Comparison of ENCODE assay signal across 8 cellular contexts in genomic region chr2:20447437-20448245, GRCh38. TPM values are rescaled to one million over a fixed set of nuclear protein-coding genes. Genes with fewer than 3 reads are reported as not detected.
DNase-seq lines count a peak whose midpoint lies in the region; ATAC-seq and TF ChIP-seq lines count a peak whose summit lies in the region.

No MANE protein-coding gene starts in this region.

- peaks cover 3 to 7% of the 10 kb centered on the region in 2 donors for H3K36me3 ChIP-seq in left lung

- TF ChIP-seq CTCF in RWPE1 (conservative IDR thresholded peaks at IDR 0.05; ENCODE audit: low read depth) (no peak), left lung (IDR thresholded peaks at IDR 0.05) (no peak)

- peak overlapping the region; percentile 80 for H3K4me3 Mint-ChIP-seq in stimulated activated memory B cell treated with anti-CD40 and anti-IgM and Interleukin-4, amounts not matched to agents 10 μg/mL and 1 μg/mL and 100 μg/mL, for 72 hours

- H3K36me3 Mint-ChIP-seq in stimulated activated memory B cell treated with anti-CD40 and anti-IgM and Interleukin-4, amounts not matched to agents 10 μg/mL and 1 μg/mL and 100 μg/mL, for 72 hours, result no peaks in the 10 kb centered on the region

- CTCF ChIA-PET in RWPE1 (lab: Yijun Ruan, JAX), result interaction anchor here (0.6 to 4.6 kb wide), 8 partner anchors 23 to 204 kb away, joined by 3 to 39 read pairs (median 4); partner anchors contain the start of gene HS1BP3

- no peaks in the 10 kb centered on the region for H3K9me3 ChIP-seq in left lung

- peak overlapping the region; percentile 81 for H3K27ac ChIP-seq in RWPE1
- H3K27ac ChIP-seq in left lung, result peak overlapping the region; percentile 95 to 99

- H3K27me3 Mint-ChIP-seq in stimulated activated memory B cell treated with anti-CD40 and anti-IgM and Interleukin-4, amounts not matched to agents 10 μg/mL and 1 μg/mL and 100 μg/mL, for 72 hours, result peaks cover 8% of the 10 kb centered on the region

- peak; percentile 7 for DNase-seq in stimulated activated CD4-positive, alpha-beta T cell treated with anti-CD3 and anti-CD28 coated beads, Interleukin-12 subunit alpha, Interleukin-12 subunit beta, amount 100 ng/mL, for 4 hours
- no peak for DNase-seq in stimulated activated CD4-positive, alpha-beta T cell treated with anti-CD3 and anti-CD28 coated beads, Interleukin-4, amount 100 ng/mL, for 4 hours
- DNase-seq in RWPE1 (ENCODE audit: low spot score) (peak; percentile 48), cerebellar cortex (ENCODE audit: low spot score) (peak; percentile 64), left lung (peak; percentile 75 to 87), NCI-H510A (lab: John Stamatoyannopoulos, UW) (no peak)

- POLR2A ChIA-PET in RWPE1 (lab: Yijun Ruan, JAX; ENCODE audit: low non-redundant PET), result interaction anchor here (0.5 to 2.5 kb wide), 14 partner anchors 11 to 204 kb away, joined by 3 to 14 read pairs (median 4); no protein-coding TSS in a partner anchor

- peaks cover 14 to 57% of the 10 kb centered on the region in 2 donors for H3K4me1 ChIP-seq in left lung

- no peaks in the 10 kb centered on the region for H3K9me3 Mint-ChIP-seq in stimulated activated memory B cell treated with anti-CD40 and anti-IgM and Interleukin-4, amounts not matched to agents 10 μg/mL and 1 μg/mL and 100 μg/mL, for 72 hours

- ATAC-seq in HG02885 (IDR thresholded peaks at IDR 0.05; ENCODE audit: poor library complexity, unreplicated experiment) (peak; percentile 1), left lung (peak; percentile 37)
- peak; percentile 6 for ATAC-seq in stimulated activated memory B cell treated with anti-CD40 and anti-IgM and Interleukin-4, amounts not matched to agents 10 μg/mL and 1 μg/mL and 100 μg/mL, for 72 hours

- intact Hi-C loops in left lung (cut with DNase I), result loop anchor here in 1 of 2 donors (10.0 kb wide), 1 partner anchor 187 kb away; no protein-coding TSS in a partner anchor

- no peaks in the 10 kb centered on the region for H3K27me3 ChIP-seq in left lung

- H3K27ac Mint-ChIP-seq in stimulated activated memory B cell treated with anti-CD40 and anti-IgM and Interleukin-4, amounts not matched to agents 10 μg/mL and 1 μg/mL and 100 μg/mL, for 72 hours, result peak overlapping the region; percentile 79

- peak overlapping the region; percentile 87 to 88 for H3K4me3 ChIP-seq in left lung

- peaks cover 13% of the 10 kb centered on the region for H3K4me1 Mint-ChIP-seq in stimulated activated memory B cell treated with anti-CD40 and anti-IgM and Interleukin-4, amounts not matched to agents 10 μg/mL and 1 μg/mL and 100 μg/mL, for 72 hours

RNA-seq across cellular contexts. Expression of gene RHOB, which starts 0.8 kb away (rescaled TPM):
- total RNA-seq in left lung, result 100 to 1,000 TPM; 116 to 124 TPM

Comparison
In these comparisons a context has a peak if more than half of its experiments do, and no peak if none do; other contexts are left out.
1. DNase-seq: peak in stimulated activated CD4-positive, alpha-beta T cell treated with anti-CD3 and anti-CD28 coated beads, Interleukin-12 subunit alpha, Interleukin-12 subunit beta, amount 100 ng/mL, for 4 hours (single experiment), RWPE1 (single experiment), cerebellar cortex (single experiment) and left lung (2 of 2); none in stimulated activated CD4-positive, alpha-beta T cell treated with anti-CD3 and anti-CD28 coated beads, Interleukin-4, amount 100 ng/mL, for 4 hours (0 of 2) and NCI-H510A (single experiment).
2. Peak in every context shown above with its lines, with median percentiles within 50 percentile points of each other: ATAC-seq.